Comparison of ENCODE assay signal across 2 cellular contexts in the genomic region with DNA sequence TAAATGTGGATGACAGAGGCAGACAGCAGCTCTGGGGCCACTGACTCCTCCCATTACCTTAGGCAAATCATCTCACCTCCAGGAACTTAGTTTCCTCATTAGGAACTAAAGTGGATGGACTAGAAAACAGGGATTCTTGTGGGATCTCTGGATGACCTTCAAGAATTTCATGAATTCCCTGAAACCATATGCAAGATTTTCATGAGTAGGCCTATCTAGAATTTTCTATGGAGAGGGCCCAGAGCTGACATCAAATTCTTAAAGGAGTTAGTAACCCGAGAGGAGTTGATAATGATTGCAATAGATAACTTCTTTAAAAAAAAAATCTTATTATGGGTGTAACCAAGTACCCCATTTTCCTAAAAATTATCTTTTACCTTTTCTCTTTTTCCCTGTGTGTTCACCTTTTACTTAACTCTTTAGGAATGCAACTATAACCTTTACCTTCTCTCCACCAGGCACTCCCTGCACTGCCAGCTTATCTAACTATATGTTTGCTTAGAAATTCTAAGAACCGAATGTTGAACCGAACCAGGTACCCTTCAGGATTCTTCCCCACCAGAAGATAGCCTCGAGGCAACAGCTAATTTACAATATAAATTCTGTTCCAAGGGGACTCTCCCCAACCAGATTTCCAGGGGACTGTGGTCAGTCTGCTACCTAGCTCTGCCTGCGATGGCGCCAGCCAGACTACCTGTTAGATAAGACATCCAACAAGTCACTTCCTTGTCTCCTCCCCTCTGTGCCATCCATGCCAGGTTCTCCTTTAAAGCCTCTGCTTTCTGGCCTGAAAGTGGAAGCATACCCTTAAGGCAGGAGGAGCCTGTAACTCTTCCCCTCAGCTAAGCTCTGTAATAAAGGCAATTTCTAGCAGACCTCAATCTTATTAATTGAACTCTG.
TF ChIP-seq lines count a peak whose summit lies in the region.

No MANE protein-coding gene starts in this region.

TF ChIP-seq in IMR-90, 13 proteins besides CTCF, POLR2A, EP300 and RAD21:
- TF ChIP-seq MAZ (IDR thresholded peaks at IDR 0.05; ENCODE audit: borderline replicate concordance, low read depth, low read length) = no peak
- TF ChIP-seq, protein P1, sequence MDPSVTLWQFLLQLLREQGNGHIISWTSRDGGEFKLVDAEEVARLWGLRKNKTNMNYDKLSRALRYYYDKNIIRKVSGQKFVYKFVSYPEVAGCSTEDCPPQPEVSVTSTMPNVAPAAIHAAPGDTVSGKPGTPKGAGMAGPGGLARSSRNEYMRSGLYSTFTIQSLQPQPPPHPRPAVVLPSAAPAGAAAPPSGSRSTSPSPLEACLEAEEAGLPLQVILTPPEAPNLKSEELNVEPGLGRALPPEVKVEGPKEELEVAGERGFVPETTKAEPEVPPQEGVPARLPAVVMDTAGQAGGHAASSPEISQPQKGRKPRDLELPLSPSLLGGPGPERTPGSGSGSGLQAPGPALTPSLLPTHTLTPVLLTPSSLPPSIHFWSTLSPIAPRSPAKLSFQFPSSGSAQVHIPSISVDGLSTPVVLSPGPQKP (IDR thresholded peaks at IDR 0.05; ENCODE audit: borderline replicate concordance, low read depth, low read length) = no peak
- no peak for TF ChIP-seq RCOR1 (IDR thresholded peaks at IDR 0.05; ENCODE audit: insufficient replicate concordance, low read length)
- TF ChIP-seq FOS (IDR thresholded peaks at IDR 0.05; ENCODE audit: low read depth, low read length) = no peak
- no peak for TF ChIP-seq NFE2L2 (IDR thresholded peaks at IDR 0.05; ENCODE audit: low read depth, low read length)
- TF ChIP-seq MXI1 (IDR thresholded peaks at IDR 0.05; ENCODE audit: borderline replicate concordance, low read depth, low read length) = no peak
- TF ChIP-seq, protein P2, sequence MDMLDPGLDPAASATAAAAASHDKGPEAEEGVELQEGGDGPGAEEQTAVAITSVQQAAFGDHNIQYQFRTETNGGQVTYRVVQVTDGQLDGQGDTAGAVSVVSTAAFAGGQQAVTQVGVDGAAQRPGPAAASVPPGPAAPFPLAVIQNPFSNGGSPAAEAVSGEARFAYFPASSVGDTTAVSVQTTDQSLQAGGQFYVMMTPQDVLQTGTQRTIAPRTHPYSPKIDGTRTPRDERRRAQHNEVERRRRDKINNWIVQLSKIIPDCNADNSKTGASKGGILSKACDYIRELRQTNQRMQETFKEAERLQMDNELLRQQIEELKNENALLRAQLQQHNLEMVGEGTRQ (IDR thresholded peaks at IDR 0.05; ENCODE audit: low read depth, low read length) = no peak
- no peak for TF ChIP-seq BHLHE40 (IDR thresholded peaks at IDR 0.05; ENCODE audit: low read depth, low read length)
- no peak for TF ChIP-seq MAFK (IDR thresholded peaks at IDR 0.05; ENCODE audit: low read depth, low read length)
- no peak for TF ChIP-seq SMC3 (IDR thresholded peaks at IDR 0.05; ENCODE audit: low read depth, low read length)
- no peak for TF ChIP-seq CHD1 (IDR thresholded peaks at IDR 0.05; ENCODE audit: low read depth, low read length)
- no peak for TF ChIP-seq RFX5 (IDR thresholded peaks at IDR 0.05; ENCODE audit: low read depth, low read length)
- TF ChIP-seq CEBPB (IDR thresholded peaks at IDR 0.05; ENCODE audit: low read depth, low read length) = no peak

TF ChIP-seq in H1, 55 proteins besides CTCF, POLR2A, EP300 and RAD21:
- TF ChIP-seq RNF2 (IDR thresholded peaks at IDR 0.05; ENCODE audit: borderline replicate concordance, low read depth, low read length, missing control alignments, poor library complexity, severe bottlenecking) (no peak), TBP (IDR thresholded peaks at IDR 0.05; ENCODE audit: low read depth, low read length) (no peak), SAP30 (IDR thresholded peaks at IDR 0.05; ENCODE audit: insufficient read depth, insufficient replicate concordance, low read length) (no peak), SP1 (IDR thresholded peaks at IDR 0.05; ENCODE audit: low read depth, low read length) (no peak), RFX5 (IDR thresholded peaks at IDR 0.05; ENCODE audit: borderline replicate concordance, low read depth, low read length) (no peak), SIRT6 (IDR thresholded peaks at IDR 0.05; ENCODE audit: low read length) (no peak), NANOG (IDR thresholded peaks at IDR 0.05; ENCODE audit: insufficient read depth, low read depth, low read length, poor library complexity, severe bottlenecking) (no peak), HDAC2 (IDR thresholded peaks at IDR 0.05; ENCODE audit: borderline replicate concordance in 1 of 2, low read depth in 2 of 2, low read length in 2 of 2) (no peak), RBBP5 (IDR thresholded peaks at IDR 0.05; ENCODE audit: borderline replicate concordance, low read depth, low read length) (no peak), CEBPB (IDR thresholded peaks at IDR 0.05; ENCODE audit: low read depth, low read length) (no peak), CHD2 (IDR thresholded peaks at IDR 0.05; ENCODE audit: low read length) (no peak), KDM4A (IDR thresholded peaks at IDR 0.05; ENCODE audit: low read depth, low read length, severe bottlenecking) (no peak), EGR1 (IDR thresholded peaks at IDR 0.05; ENCODE audit: borderline replicate concordance, low read depth, low read length) (no peak), KDM5A (IDR thresholded peaks at IDR 0.05; ENCODE audit: low read length) (no peak), SIN3A (conservative IDR thresholded peaks at IDR 0.05 in 1 of 2, IDR thresholded peaks at IDR 0.05 in 1 of 2; ENCODE audit: low read depth in 1 of 2, low read length in 2 of 2) (no peak), SRF (IDR thresholded peaks at IDR 0.05; ENCODE audit: low read depth, low read length) (no peak), SP4 (IDR thresholded peaks at IDR 0.05; ENCODE audit: low read length) (no peak), TAF7 (optimal IDR thresholded peaks at IDR 0.05; ENCODE audit: borderline replicate concordance, low read depth, low read length) (no peak)
- TF ChIP-seq, protein P3, sequence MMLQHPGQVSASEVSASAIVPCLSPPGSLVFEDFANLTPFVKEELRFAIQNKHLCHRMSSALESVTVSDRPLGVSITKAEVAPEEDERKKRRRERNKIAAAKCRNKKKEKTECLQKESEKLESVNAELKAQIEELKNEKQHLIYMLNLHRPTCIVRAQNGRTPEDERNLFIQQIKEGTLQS (IDR thresholded peaks at IDR 0.05; ENCODE audit: insufficient read depth, low read depth, low read length) = no peak
- TF ChIP-seq, protein P2 (IDR thresholded peaks at IDR 0.05; ENCODE audit: low read length) = no peak
